Comparison of ENCODE assay signal across 18 cellular contexts in genomic region chr11:44901120-44901519, GRCh38. TPM values are rescaled to one million over a fixed set of nuclear protein-coding genes. Genes with fewer than 3 reads are reported as not detected.
DNase-seq lines count a peak whose midpoint lies in the region; TF ChIP-seq lines count a peak whose summit lies in the region.
"Had no signal": no experiment of that assay in that cellular context is flagged by ENCODE, and none has a peak within 500 bp of the region (broad histone marks: within the 10 kb centered on the region; RNA-seq: fewer than 3 reads in every experiment).

No MANE protein-coding gene starts in this region.

- H3K27me3 ChIP-seq in uterus: no peaks in the 10 kb centered on the region
- H3K27me3 ChIP-seq: BLaER1 had no signal

- no peaks in the 10 kb centered on the region for H3K4me1 ChIP-seq in uterus
- H3K4me1 ChIP-seq: Caco-2 had no signal

- no peak for TF ChIP-seq CTCF in uterus (IDR thresholded peaks at IDR 0.05)

- TF ChIP-seq POLR2A in uterus (IDR thresholded peaks at IDR 0.05): no peak

- H3K4me3 ChIP-seq in uterus: no peak overlapping the region
- H3K4me3 ChIP-seq: BLaER1 had no signal

- H3K27ac ChIP-seq in epithelial cell of prostate (no peak overlapping the region), uterus (no peak overlapping the region)
- H3K27ac ChIP-seq: 22Rv1, BLaER1, C4-2B had no signal

- intact Hi-C loops in uterus (cut with DNase I; ENCODE audit: low total_unique reads): loop anchor here (10.0 kb wide), 1 partner anchor 336 kb away; the partner anchor contains the start of gene CD82

- H3K36me3 ChIP-seq in uterus: no peaks in the 10 kb centered on the region
- H3K36me3 ChIP-seq: BLaER1 had no signal

- H3K9me3 ChIP-seq in uterus: no peaks in the 10 kb centered on the region
- H3K9me3 ChIP-seq: Caco-2 had no signal

- peak; percentile 73 for DNase-seq in NCI-H82 (lab: John Stamatoyannopoulos, UW)
- no peak for DNase-seq in NCI-H82 treated with DMSO at 0.1 percent for 48 hours (lab: John Stamatoyannopoulos, UW; ENCODE audit: unreplicated experiment)
- DNase-seq in NCI-H69 (lab: John Stamatoyannopoulos, UW): peak; percentile 56
- peak; percentile 12 for DNase-seq in epithelial cell of prostate (ENCODE audit: low read depth, low spot score)
- DNase-seq in activated CD4-positive, alpha-beta T cell treated with anti-CD3 and anti-CD28 coated beads for 48 hours: no peak
- DNase-seq in uterus: no peak
- no peak for DNase-seq in iPS-NIHi11 (ENCODE audit: low spot score)
- DNase-seq: Caco-2; CD4-positive, CD25-positive, alpha-beta regulatory T cell; CD8-positive, alpha-beta T cell; DMS153; DND-41; GOT3; H7; HFFc6 had no signal

RNA-seq across cellular contexts. Expression of gene TP53I11, which starts 49.6 kb away (rescaled TPM):
- 10 to 100 TPM in 3 of 4 donors, 1 to 10 TPM in 1; 3.8 to 53.9 (median 17.5) TPM for total RNA-seq in uterus

Comparison
In these comparisons a context has a peak if more than half of its experiments do, and no peak if none do; other contexts are left out.
1. DNase-seq: peak in NCI-H82 (single experiment), NCI-H69 (single experiment) and epithelial cell of prostate (single experiment); none in NCI-H82 treated with DMSO at 0.1 percent for 48 hours (single experiment), activated CD4-positive, alpha-beta T cell treated with anti-CD3 and anti-CD28 coated beads for 48 hours (single experiment), uterus (0 of 2) and iPS-NIHi11 (single experiment).